In genomic region chr7:155562976-155563375, GRCh38 we compare ENCODE assay signal across 5 cellular contexts. TPM values are rescaled to one million over a fixed set of nuclear protein-coding genes. Genes with fewer than 3 reads are reported as not detected.
"Had no signal": no experiment of that assay in that cellular context is flagged by ENCODE, and none has a peak within 500 bp of the region (broad histone marks: within the 10 kb centered on the region; RNA-seq: fewer than 3 reads in every experiment).

No MANE protein-coding gene starts in this region.

RNA-seq across cellular contexts. Expression of gene CNPY1, which starts 16.6 kb away (rescaled TPM):
- total RNA-seq: GM23248, GM23338, H1, H9, HFFc6 had no signal
- polyA plus RNA-seq: GM23248, GM23338, H1 had no signal
